In the genomic region with DNA sequence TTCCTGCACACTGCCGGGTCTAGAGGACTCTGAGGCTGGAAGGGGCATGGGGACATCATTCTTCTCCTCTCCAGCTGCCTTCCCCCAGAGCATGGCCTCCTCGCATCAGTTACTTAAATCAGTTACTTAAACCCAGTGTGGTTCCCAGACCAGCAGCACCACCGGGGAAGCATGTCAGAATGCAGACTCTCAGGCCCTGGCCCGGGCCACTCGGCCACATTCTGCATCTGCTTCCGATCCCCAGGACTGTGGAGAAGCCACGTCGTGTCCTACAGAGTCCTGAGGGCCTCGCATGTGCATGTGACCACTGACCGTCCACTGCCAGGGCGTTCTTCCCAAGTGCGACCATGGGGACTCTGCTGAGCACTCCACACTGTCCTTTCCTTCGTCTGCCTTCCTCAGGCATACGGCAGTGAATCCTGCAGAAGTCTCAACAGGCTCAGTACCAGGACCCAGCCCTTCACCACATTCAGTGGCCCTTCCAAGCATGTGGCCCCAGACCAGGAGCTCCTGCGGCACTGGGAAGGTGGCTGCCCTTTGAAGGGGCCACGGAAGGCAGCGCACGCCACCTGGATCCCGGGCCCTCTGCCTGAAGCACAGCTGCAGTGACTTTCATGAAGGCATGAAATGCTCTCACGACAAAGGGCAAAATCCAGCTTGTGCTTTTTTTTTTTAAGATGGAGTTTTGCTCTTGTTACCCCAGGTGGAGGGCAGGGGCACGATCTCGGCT, we compare ENCODE assay signal across 23 cellular contexts. TPM values are rescaled to one million over a fixed set of nuclear protein-coding genes. Genes with fewer than 3 reads are reported as not detected.
DNase-seq lines count a peak whose midpoint lies in the region; ATAC-seq, FAIRE-seq and TF ChIP-seq lines count a peak whose summit lies in the region.
"Had no signal": no experiment of that assay in that cellular context is flagged by ENCODE, and none has a peak within 500 bp of the region (broad histone marks: within the 10 kb centered on the region; RNA-seq: fewer than 3 reads in every experiment).

No MANE protein-coding gene starts in this region.

- H3K27me3 ChIP-seq in left ventricle myocardium inferior (ENCODE audit: low read depth) (no peaks in the 10 kb centered on the region), right cardiac atrium (ENCODE audit: control insufficient read depth, insufficient read depth) (no peaks in the 10 kb centered on the region), heart right ventricle (no peaks in the 10 kb centered on the region), body of pancreas (no peaks in the 10 kb centered on the region), pancreas (no peaks in the 10 kb centered on the region)

- H3K4me1 ChIP-seq in left ventricle myocardium inferior (peaks cover 56% of the 10 kb centered on the region), right cardiac atrium (ENCODE audit: control insufficient read depth, insufficient read depth, low read length) (no peaks in the 10 kb centered on the region), heart right ventricle (peaks cover 0 to 41% (median 20%) of the 10 kb centered on the region in 9 donors), body of pancreas (peaks cover 39% of the 10 kb centered on the region), pancreas (peaks cover 14 to 18% (median 18%) of the 10 kb centered on the region in 3 donors)

- H3K4me3 ChIP-seq in left ventricle myocardium inferior (no peak overlapping the region), right cardiac atrium (ENCODE audit: low read length) (no peak overlapping the region), heart right ventricle (no peak overlapping the region), body of pancreas (no peak overlapping the region), pancreas (no peak overlapping the region)
- H3K4me3 ChIP-seq: GM23338 had no signal

- 95% methylated on average over 22 of the region's 22 CpGs for WGBS in right cardiac atrium
- 94 to 96% methylated on average over 22 of the region's 22 CpGs for WGBS in heart right ventricle, 2 donors
- 74 to 76% methylated on average over 5 to 21 of the region's 22 CpGs for WGBS in body of pancreas, 2 donors
- 75 to 78% methylated on average over 22 of the region's 22 CpGs for WGBS in pancreas, 2 donors

- intact Hi-C loops in Right ventricle myocardium superior (cut with DNase I) = no loop called here
- intact Hi-C loops in left ventricle myocardium inferior (cut with micrococcal nuclease) = no loop called here
- intact Hi-C loops in right cardiac atrium (cut with DNase I) = no loop called here
- intact Hi-C loops in heart right ventricle (cut with DNase I) = no loop called here
- intact Hi-C loops in body of pancreas (cut with DNase I) = no loop called here
- intact Hi-C loops in pancreas (cut with DNase I) = no loop called here

- peak; percentile 24 for DNase-seq in Right ventricle myocardium superior
- no peak for DNase-seq in left ventricle myocardium inferior
- DNase-seq in right cardiac atrium = peak; percentile 4 to 49 (median 29)
- DNase-seq in heart right ventricle = no peak
- peak in 3 of 4 donors; percentile 63 to 83 (median 63) for DNase-seq in body of pancreas
- peak in 2 of 6 donors; percentile 68 to 70 for DNase-seq in pancreas
- DNase-seq in NCI-H2196 treated with DMSO at 0.1 percent for 48 hours (lab: John Stamatoyannopoulos, UW; ENCODE audit: unreplicated experiment) = no peak
- DNase-seq in GM12892 (ENCODE audit: insufficient read length) = no peak
- DNase-seq: C1 segment of cervical spinal cord; Calu3; CD4-positive, alpha-beta memory T cell; COR-L47; DMS53; DMS79 treated with DMSO at 0.1 percent for 48 hours; GF-D8; H9 had no signal

- H3K27ac ChIP-seq in left ventricle myocardium inferior (replicated peaks) (no peak overlapping the region), right cardiac atrium (ENCODE audit: low read length) (no peak overlapping the region), heart right ventricle (no peak overlapping the region), body of pancreas (peak overlapping the region in 1 of 4 donors; percentile 52), pancreas (no peak overlapping the region)
- H3K27ac ChIP-seq: 22Rv1 had no signal

- H3K9me3 ChIP-seq in left ventricle myocardium inferior (replicated peaks) = no peaks in the 10 kb centered on the region
- H3K9me3 ChIP-seq in right cardiac atrium (ENCODE audit: control insufficient read depth, low read length) = no peaks in the 10 kb centered on the region
- H3K9me3 ChIP-seq in heart right ventricle = no peaks in the 10 kb centered on the region
- no peaks in the 10 kb centered on the region for H3K9me3 ChIP-seq in body of pancreas
- H3K9me3 ChIP-seq in pancreas = no peaks in the 10 kb centered on the region

- ATAC-seq in Right ventricle myocardium superior (ENCODE audit: poor library complexity) (no peak), right cardiac atrium (no peak), heart right ventricle (no peak), body of pancreas (no peak), pancreas (peak in 3 of 4 donors; percentile 11 to 53 (median 29))
- ATAC-seq: GM23338, HCT116 had no signal

- H3K36me3 ChIP-seq in left ventricle myocardium inferior (no peaks in the 10 kb centered on the region), heart right ventricle (no peaks in the 10 kb centered on the region), body of pancreas (replicated peaks in 1 of 2; ENCODE audit: insufficient read depth in 1 of 2, low read depth in 2 of 2) (no peaks in the 10 kb centered on the region), pancreas (no peaks in the 10 kb centered on the region)

- TF ChIP-seq CTCF in left ventricle myocardium inferior (IDR thresholded peaks at IDR 0.05; ENCODE audit: borderline replicate concordance) = no peak
- TF ChIP-seq CTCF in heart right ventricle (IDR thresholded peaks at IDR 0.05) = no peak
- TF ChIP-seq CTCF in body of pancreas (IDR thresholded peaks at IDR 0.05) = no peak
- TF ChIP-seq CTCF in pancreas (IDR thresholded peaks at IDR 0.05) = no peak

- TF ChIP-seq POLR2A in body of pancreas (IDR thresholded peaks at IDR 0.05) = no peak
- TF ChIP-seq POLR2A in GM12892 (IDR thresholded peaks at IDR 0.05; ENCODE audit: low read depth, low read length) = no peak

- FAIRE-seq in pancreas (lab: Jason Lieb, UNC) = no peak
- no peak for FAIRE-seq in GM12892 (lab: Jason Lieb, UNC)
- FAIRE-seq: A204.1, GM19239 had no signal

RNA-seq across cellular contexts. Expression of a gene that starts 46.9 kb away (rescaled TPM):
- 39.8 TPM for total RNA-seq in Right ventricle myocardium superior
- 25.4 TPM for total RNA-seq in left ventricle myocardium inferior
- 10 to 100 TPM; 18.7 to 63.8 (median 39.9) TPM for total RNA-seq in right cardiac atrium
- polyA plus RNA-seq in right cardiac atrium = 66.2 TPM
- total RNA-seq in heart right ventricle = 10 to 100 TPM in 4 of 10 donors, 1 to 10 TPM in 6; 2.2 to 67.7 (median 6.8) TPM
- 10 to 100 TPM; 26.3 to 85.8 TPM for polyA plus RNA-seq in heart right ventricle
- 10 to 100 TPM; 17.6 to 58.0 TPM for total RNA-seq in body of pancreas
- 10 to 100 TPM in 3 of 6 donors, 1 to 10 TPM in 3; 4.9 to 30.7 (median 10.6) TPM for total RNA-seq in pancreas
- polyA plus RNA-seq in pancreas = 100 to 1,000 TPM in 1 of 2 donors, 10 to 100 TPM in 1; 40.6 to 129 TPM
- not detected for polyA plus RNA-seq in GM12892 (2012; ENCODE audit: missing spikeins)
- total RNA-seq: Calu3, G401, H4 had no signal

RNA-seq across cellular contexts. Expression of a gene that starts 48.4 kb away (rescaled TPM):
- total RNA-seq in Right ventricle myocardium superior = 16.2 TPM
- 18.8 TPM for total RNA-seq in left ventricle myocardium inferior
- total RNA-seq in right cardiac atrium = 10 to 100 TPM; 18.4 to 28.5 (median 19.3) TPM
- 28.0 TPM for polyA plus RNA-seq in right cardiac atrium
- 10 to 100 TPM; 13.5 to 26.7 (median 21.1) TPM for total RNA-seq in heart right ventricle
- polyA plus RNA-seq in heart right ventricle = 10 to 100 TPM; 50.8 to 55.2 TPM
- total RNA-seq in body of pancreas = 10 to 100 TPM; 23.4 to 27.8 TPM
- total RNA-seq in pancreas = 10 to 100 TPM; 14.8 to 26.8 (median 22.1) TPM
- 100 to 1,000 TPM in 1 of 2 donors, 10 to 100 TPM in 1; 26.4 to 109 TPM for polyA plus RNA-seq in pancreas
- polyA plus RNA-seq in GM12892 (2012; ENCODE audit: missing spikeins) = 8.5 TPM

Comparison
In these comparisons a context has a peak if more than half of its experiments do, and no peak if none do; other contexts are left out.
1. DNase-seq: peak in Right ventricle myocardium superior (single experiment), right cardiac atrium (3 of 3) and body of pancreas (3 of 4); none in left ventricle myocardium inferior (single experiment), heart right ventricle (0 of 2), NCI-H2196 treated with DMSO at 0.1 percent for 48 hours (single experiment) and GM12892 (single experiment).
2. ATAC-seq: peak in pancreas (3 of 4); none in Right ventricle myocardium superior (single experiment), right cardiac atrium (0 of 2), heart right ventricle (0 of 8) and body of pancreas (single experiment).